Comparison of ENCODE assay signal across 34 cellular contexts in the genomic region with DNA sequence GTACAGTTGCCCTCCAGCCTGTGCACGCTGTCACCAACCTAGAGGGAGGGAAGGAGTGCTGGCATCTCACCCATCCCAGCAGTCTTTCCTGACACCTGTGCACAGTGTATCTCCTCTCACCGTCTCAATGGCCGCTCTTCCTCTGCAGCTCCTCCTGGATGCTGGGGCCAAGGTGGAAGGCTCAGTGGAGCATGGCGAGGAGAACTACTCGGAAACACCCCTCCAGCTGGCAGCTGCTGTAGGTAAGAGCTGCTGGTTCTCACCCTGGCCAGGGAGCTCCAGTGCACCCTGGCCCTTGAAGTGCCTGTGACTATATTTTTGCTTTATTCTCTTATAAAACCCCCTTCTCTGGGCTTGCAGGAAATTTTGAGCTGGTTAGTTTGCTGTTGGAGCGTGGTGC.
"Had no signal": no experiment of that assay in that cellular context is flagged by ENCODE, and none has a peak within 500 bp of the region (broad histone marks: within the 10 kb centered on the region; RNA-seq: fewer than 3 reads in every experiment).

No MANE protein-coding gene starts in this region.

- H3K27ac Mint-ChIP-seq: activated B cell treated with CpG ODN at 0.5 μM for 24 hours; activated CD4-positive, alpha-beta memory T cell treated with anti-CD3 and anti-CD28 coated beads for 36 hours; activated CD4-positive, alpha-beta T cell treated with anti-CD3 and anti-CD28 coated beads, Interleukin-2, amount 10 ng/mL, durations not matched to agents 24 days and 14 days; activated CD8-positive, alpha-beta T cell treated with anti-CD3 and anti-CD28 coated beads for 36 hours; activated naive CD4-positive, alpha-beta T cell treated with anti-CD3 and anti-CD28 coated beads, Interleukin-2, amount 10 ng/mL, durations not matched to agents 7 days and 5 days; activated naive CD4-positive, alpha-beta T cell treated with anti-CD3 and anti-CD28 coated beads, Interleukin-2, amount 50 U/mL, for 24 hours; activated naive CD8-positive, alpha-beta T cell treated with anti-CD3 and anti-CD28 coated beads for 36 hours; activated T-cell treated with anti-CD3 and anti-CD28 coated beads, Interleukin-2, amount 50 U/mL, for 72 hours; activated T-helper 1 cell treated with anti-CD3 and anti-CD28 coated beads, Interleukin-12 subunit alpha, Interleukin-12 subunit beta, Interleukin-2, Interleukin-4 antibody, amounts not matched to agents 30 ng/mL and 10 ng/mL and 1 ng/mL, durations not matched to agents 14 hours and 24 hours and 36 hours; activated T-helper 17 cell treated with anti-CD3 and anti-CD28 coated beads, Interleukin-2, amount 50 U/mL, for 72 hours; T-helper 1 cell treated with Interleukin-12 subunit alpha and Interleukin-12 subunit beta and Interleukin-4 antibody, amounts not matched to agents 30 μg/mL and 1 μg/mL, for 36 hours; T-helper 2 cell treated with Interferon-gamma antibody and Interleukin-4, amounts not matched to agents 5 μg/mL and 100 μg/mL, for 36 hours had no signal

- H3K4me3 ChIP-seq: adrenal gland, body of pancreas, breast epithelium had no signal

- H3K9me3 ChIP-seq: adrenal gland, body of pancreas, breast epithelium had no signal

- H3K27me3 ChIP-seq: adrenal gland, body of pancreas, brain microvascular endothelial cell, breast epithelium had no signal

- H3K27ac ChIP-seq: adrenal gland, body of pancreas, brain microvascular endothelial cell, breast epithelium, VCaP had no signal

- H3K36me3 Mint-ChIP-seq: activated naive CD8-positive, alpha-beta T cell treated with anti-CD3 and anti-CD28 coated beads for 36 hours had no signal

- H3K9me3 Mint-ChIP-seq: activated B cell treated with CpG ODN at 0.5 μM for 24 hours; activated CD4-positive, alpha-beta memory T cell treated with anti-CD3 and anti-CD28 coated beads for 36 hours; activated CD4-positive, alpha-beta T cell treated with anti-CD3 and anti-CD28 coated beads, Interleukin-2, amount 10 ng/mL, durations not matched to agents 24 days and 14 days; activated CD8-positive, alpha-beta T cell treated with anti-CD3 and anti-CD28 coated beads for 36 hours; activated naive CD4-positive, alpha-beta T cell treated with anti-CD3 and anti-CD28 coated beads, Interleukin-2, amount 10 ng/mL, durations not matched to agents 7 days and 5 days; activated naive CD4-positive, alpha-beta T cell treated with anti-CD3 and anti-CD28 coated beads, Interleukin-2, amount 50 U/mL, for 24 hours; activated naive CD8-positive, alpha-beta T cell treated with anti-CD3 and anti-CD28 coated beads for 36 hours; activated T-cell treated with anti-CD3 and anti-CD28 coated beads, Interleukin-2, amount 50 U/mL, for 4 hours; activated T-cell treated with anti-CD3 and anti-CD28 coated beads, Interleukin-2, amount 50 U/mL, for 72 hours; activated T-helper 1 cell treated with anti-CD3 and anti-CD28 coated beads, Interleukin-12 subunit alpha, Interleukin-12 subunit beta, Interleukin-2, Interleukin-4 antibody, amounts not matched to agents 30 ng/mL and 10 ng/mL and 1 ng/mL, durations not matched to agents 14 hours and 24 hours and 36 hours; activated T-helper 17 cell treated with anti-CD3 and anti-CD28 coated beads, Interleukin-2, amount 50 U/mL, for 72 hours; T-helper 1 cell treated with Interleukin-12 subunit alpha and Interleukin-12 subunit beta and Interleukin-4 antibody, amounts not matched to agents 30 μg/mL and 1 μg/mL, for 36 hours; T-helper 2 cell treated with Interferon-gamma antibody and Interleukin-4, amounts not matched to agents 5 μg/mL and 100 μg/mL, for 36 hours had no signal

- ATAC-seq: activated CD8-positive, alpha-beta T cell treated with anti-CD3 and anti-CD28 coated beads for 36 hours; activated T-cell treated with anti-CD3 and anti-CD28 coated beads, Interleukin-2, amount 50 U/mL, for 4 hours; activated T-cell treated with anti-CD3 and anti-CD28 coated beads, Interleukin-2, amount 50 U/mL, for 72 hours; activated T-helper 17 cell treated with anti-CD3 and anti-CD28 coated beads, Interleukin-2, amount 50 U/mL, for 72 hours; body of pancreas had no signal

- H3K4me1 ChIP-seq: adrenal gland, body of pancreas, breast epithelium had no signal

- DNase-seq: activated B cell treated with CpG ODN at 0.5 μM for 24 hours; activated CD4-positive, alpha-beta memory T cell treated with anti-CD3 and anti-CD28 coated beads for 36 hours; activated CD4-positive, alpha-beta T cell treated with anti-CD3 and anti-CD28 coated beads for 4 hours; activated CD4-positive, alpha-beta T cell treated with anti-CD3 and anti-CD28 coated beads, Interleukin-2, amount 10 ng/mL, durations not matched to agents 24 days and 14 days; activated CD4-positive, alpha-beta T cell treated with anti-CD3 and anti-CD28 coated beads, Interleukin-2, amount 50 U/mL, for 1 hour; activated CD4-positive, alpha-beta T cell treated with anti-CD3 and anti-CD28 coated beads, Interleukin-2, amount 50 U/mL, for 4 hours; activated CD4-positive, CD25-positive, alpha-beta regulatory T cell treated with anti-CD3 and anti-CD28 coated beads, Interleukin-2, amount 50 U/mL, for 72 hours; activated CD8-positive, alpha-beta memory T cell treated with anti-CD3 and anti-CD28 coated beads, Interleukin-2, amount 50 U/mL, for 4 hours; activated CD8-positive, alpha-beta T cell treated with anti-CD3 and anti-CD28 coated beads for 36 hours; activated effector memory CD4-positive, alpha-beta T cell treated with anti-CD3 and anti-CD28 coated beads, Interleukin-2, amount 50 U/mL, for 16 hours; activated gamma-delta T cell treated with Interleukin-2 at 50 U/mL for 16 hours; activated naive CD4-positive, alpha-beta T cell; activated naive CD4-positive, alpha-beta T cell treated with anti-CD3 and anti-CD28 coated beads, Interleukin-2, amount 10 ng/mL, durations not matched to agents 7 days and 5 days; activated naive CD8-positive, alpha-beta T cell treated with anti-CD3 and anti-CD28 coated beads for 36 hours; activated T-cell treated with anti-CD3 and anti-CD28 coated beads for 4 hours; activated T-cell treated with anti-CD3 and anti-CD28 coated beads, Interleukin-2, amount 50 U/mL, for 1 hour; activated T-cell treated with anti-CD3 and anti-CD28 coated beads, Interleukin-2, amount 50 U/mL, for 4 hours; activated T-cell treated with anti-CD3 and anti-CD28 coated beads, Interleukin-2, amount 50 U/mL, for 72 hours; adrenal gland; amniotic stem cell; aorta; body of pancreas; brain microvascular endothelial cell; central memory CD4-positive, alpha-beta T cell; T-helper 1 cell; T-helper 2 cell; T-helper 9 cell had no signal

- H3K36me3 ChIP-seq: adrenal gland, brain microvascular endothelial cell, breast epithelium had no signal
